7 cellular contexts compared by ENCODE assay signal in the genomic region with DNA sequence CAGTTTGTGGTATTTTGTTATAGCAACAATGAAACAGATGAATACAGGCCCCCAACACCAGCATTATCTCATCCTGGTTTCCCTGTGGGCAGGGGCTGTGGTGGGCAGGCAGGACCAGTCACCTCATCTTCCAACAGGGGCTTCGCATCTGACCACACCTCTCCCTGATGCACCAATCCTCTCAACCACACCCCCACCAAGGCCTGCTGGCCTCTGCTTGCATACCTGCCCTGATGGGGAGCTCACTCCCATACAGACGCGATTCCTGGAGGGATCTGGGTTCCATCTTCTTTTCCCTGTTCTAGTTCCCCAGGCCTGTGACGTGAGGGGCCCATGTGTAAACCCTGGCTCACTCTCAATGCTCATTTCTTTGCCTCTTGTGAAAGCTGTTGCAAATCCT. TPM values are rescaled to one million over a fixed set of nuclear protein-coding genes. Genes with fewer than 3 reads are reported as not detected.
DNase-seq lines count a peak whose midpoint lies in the region; ATAC-seq and TF ChIP-seq lines count a peak whose summit lies in the region.
"Not testable (repeated sequence)": the region's sequence is repeated elsewhere in the genome, so short reads cannot be mapped to it uniquely, and the experiment has no call there.
"Had no signal": no experiment of that assay in that cellular context is flagged by ENCODE, and none has a peak within 500 bp of the region (broad histone marks: within the 10 kb centered on the region; RNA-seq: fewer than 3 reads in every experiment).

No MANE protein-coding gene starts in this region.

- peaks cover 0 to 30% (median 0%) of the 10 kb centered on the region in 11 experiments; a peak in 6 of 22 replicates for H3K27me3 ChIP-seq in BLaER1 treated with 17β-estradiol and CSF1 and Interleukin-3, amounts not matched to agents 10 nM and 100 nM
- H3K27me3 ChIP-seq in Karpas-422 (ENCODE audit: low read length); suprapubic skin: not testable (repeated sequence)
- peaks cover 52% of the 10 kb centered on the region for H3K27me3 ChIP-seq in neural progenitor cell

- H3K27me3 Mint-ChIP-seq in natural killer cell (ENCODE audit: low read depth in 2 of 2): not testable (repeated sequence)
- H3K27me3 Mint-ChIP-seq in neural progenitor cell (ENCODE audit: insufficient read depth, low read depth): peaks cover 21% of the 10 kb centered on the region

- H3K27ac ChIP-seq in BLaER1 treated with 17β-estradiol and CSF1 and Interleukin-3, amounts not matched to agents 10 nM and 100 nM: peak overlapping the region in 3 of 11 experiments; percentile 34 to 63 (median 48); a peak in 5 of 22 replicates
- H3K27ac ChIP-seq in Karpas-422 (ENCODE audit: low read length): peak overlapping the region; percentile 99
- not testable (repeated sequence) for H3K27ac ChIP-seq in coronary artery, neural progenitor cell, suprapubic skin

- not testable (repeated sequence) for TF ChIP-seq EP300 in suprapubic skin (IDR thresholded peaks at IDR 0.05)

- not testable (repeated sequence) for H3K27ac Mint-ChIP-seq in natural killer cell, neural progenitor cell

- H3F3A ChIP-seq in neural progenitor cell (ENCODE audit: low read depth): peaks cover 22% of the 10 kb centered on the region

- peaks cover 3 to 12% (median 12%) of the 10 kb centered on the region in 11 experiments for H3K36me3 ChIP-seq in BLaER1 treated with 17β-estradiol and CSF1 and Interleukin-3, amounts not matched to agents 10 nM and 100 nM
- H3K36me3 ChIP-seq in Karpas-422 (ENCODE audit: insufficient read depth, low read length); neural progenitor cell; suprapubic skin: not testable (repeated sequence)

- H3K4me1 ChIP-seq in BLaER1 treated with 17β-estradiol and CSF1 and Interleukin-3, amounts not matched to agents 10 nM and 100 nM: peaks cover 9 to 82% (median 57%) of the 10 kb centered on the region in 10 experiments
- H3K4me1 ChIP-seq in Karpas-422 (ENCODE audit: low read length) (peaks cover 74% of the 10 kb centered on the region), suprapubic skin (peaks cover 19% of the 10 kb centered on the region)
- not testable (repeated sequence) for H3K4me1 ChIP-seq in neural progenitor cell

- H3K4me3 Mint-ChIP-seq in natural killer cell (peak overlapping the region; percentile 17), neural progenitor cell (peak overlapping the region; percentile 50)

- TF ChIP-seq POLR2A in suprapubic skin (IDR thresholded peaks at IDR 0.05): not testable (repeated sequence)

- H3K79me2 ChIP-seq in Karpas-422 (ENCODE audit: low read length); neural progenitor cell (ENCODE audit: low read depth): not testable (repeated sequence)

- H3K9me2 ChIP-seq in Karpas-422 (replicated peaks; ENCODE audit: insufficient read depth, low read length): not testable (repeated sequence)

- peak overlapping the region in 9 of 11 experiments; percentile 70 to 90 (median 81); a peak in 17 of 22 replicates for H3K4me2 ChIP-seq in BLaER1 treated with 17β-estradiol and CSF1 and Interleukin-3, amounts not matched to agents 10 nM and 100 nM
- H3K4me2 ChIP-seq in Karpas-422 (ENCODE audit: low read depth, low read length, poor library complexity, severe bottlenecking): peak overlapping the region; percentile 60
- not testable (repeated sequence) for H3K4me2 ChIP-seq in neural progenitor cell

- not testable (repeated sequence) for ATAC-seq in natural killer cell

- not testable (repeated sequence) for H3K9me3 ChIP-seq in BLaER1 treated with 17β-estradiol and CSF1 and Interleukin-3, amounts not matched to agents 10 nM and 100 nM (replicated peaks in 1 of 11); Karpas-422 (ENCODE audit: low read length); neural progenitor cell (ENCODE audit: low read depth); suprapubic skin

- H3K36me3 Mint-ChIP-seq in natural killer cell, neural progenitor cell: not testable (repeated sequence)

- H3K4me1 Mint-ChIP-seq in natural killer cell: not testable (repeated sequence)
- peaks cover 14% of the 10 kb centered on the region for H3K4me1 Mint-ChIP-seq in neural progenitor cell

- H4K20me1 ChIP-seq in BLaER1 treated with 17β-estradiol and CSF1 and Interleukin-3, amounts not matched to agents 10 nM and 100 nM: peaks cover 0 to 14% (median 1%) of the 10 kb centered on the region in 11 experiments; a peak in 6 of 22 replicates
- H4K20me1 ChIP-seq in Karpas-422 (ENCODE audit: insufficient read depth, low read depth, low read length); neural progenitor cell (ENCODE audit: low read depth): not testable (repeated sequence)

- not testable (repeated sequence) for H2AFZ ChIP-seq in Karpas-422 (ENCODE audit: low read length); neural progenitor cell (replicated peaks)

- not testable (repeated sequence) for H3K9me3 Mint-ChIP-seq in natural killer cell, neural progenitor cell

- 92% methylated on average over 4 of the region's 4 CpGs for WGBS in suprapubic skin

- TF ChIP-seq CTCF in coronary artery (IDR thresholded peaks at IDR 0.05); natural killer cell (IDR thresholded peaks at IDR 0.05); neural progenitor cell (IDR thresholded peaks at IDR 0.05); suprapubic skin (IDR thresholded peaks at IDR 0.05): not testable (repeated sequence)

- H3K9ac ChIP-seq in BLaER1 treated with 17β-estradiol and CSF1 and Interleukin-3, amounts not matched to agents 10 nM and 100 nM: peak overlapping the region in 4 of 11 experiments; percentile 32 to 67 (median 50); a peak in 4 of 22 replicates
- H3K9ac ChIP-seq in Karpas-422 (ENCODE audit: low read length): peak overlapping the region; percentile 71
- H3K9ac ChIP-seq in neural progenitor cell: not testable (repeated sequence)

- not testable (repeated sequence) for H3K4me3 ChIP-seq in BLaER1 treated with 17β-estradiol and CSF1 and Interleukin-3, amounts not matched to agents 10 nM and 100 nM; coronary artery; neural progenitor cell; suprapubic skin
- peak overlapping the region; percentile 31; the same call in 1 of the 2 replicates for H3K4me3 ChIP-seq in Karpas-422 (ENCODE audit: low read length)

- not testable (repeated sequence) for DNase-seq in Karpas-422; natural killer cell; neural progenitor cell (ENCODE audit: low spot score)
- DNase-seq in coronary artery (ENCODE audit: low spot score): peak; percentile 54
- peak; percentile 46 to 48 for DNase-seq in suprapubic skin (ENCODE audit: low spot score in 2 of 2)

- intact Hi-C loops in natural killer cell (cut with micrococcal nuclease): loop anchor here (10.0 kb wide), 1 partner anchor 196 kb away; no protein-coding TSS in a partner anchor

RNA-seq across cellular contexts. Expression of a gene that starts 34.7 kb away (rescaled TPM):
- total RNA-seq in Karpas-422 (2014; rRNA removed; shearing (Covaris generic); ENCODE audit: low replicate concordance): 49.4 and 66.7 TPM in 2 replicates
- total RNA-seq in natural killer cell (100 to 1,000 TPM; 139 to 165 (median 162) TPM), neural progenitor cell (ENCODE audit: low replicate concordance) (3.5 and 9.4 TPM in 2 replicates), suprapubic skin (10 to 100 TPM; 54.5 to 97.4 (median 72.9) TPM)

RNA-seq across cellular contexts. Expression of a gene that starts 56.9 kb away (rescaled TPM):
- total RNA-seq in Karpas-422 (2014; rRNA removed; shearing (Covaris generic); ENCODE audit: low replicate concordance): 0.22 and 1.1 TPM in 2 replicates
- total RNA-seq in natural killer cell (under 1 TPM in 1 of 3 donors, not detected in 2; 0.14 TPM), neural progenitor cell (ENCODE audit: low replicate concordance) (0.56 and 1.8 TPM in 2 replicates), suprapubic skin (10 to 100 TPM in 1 of 4 donors, 1 to 10 TPM in 2, under 1 TPM in 1; 0.56 to 10.5 (median 5.6) TPM)
- total RNA-seq: Calu3 had no signal
